ENCODE assay signal across 13 cellular contexts in the genomic region with DNA sequence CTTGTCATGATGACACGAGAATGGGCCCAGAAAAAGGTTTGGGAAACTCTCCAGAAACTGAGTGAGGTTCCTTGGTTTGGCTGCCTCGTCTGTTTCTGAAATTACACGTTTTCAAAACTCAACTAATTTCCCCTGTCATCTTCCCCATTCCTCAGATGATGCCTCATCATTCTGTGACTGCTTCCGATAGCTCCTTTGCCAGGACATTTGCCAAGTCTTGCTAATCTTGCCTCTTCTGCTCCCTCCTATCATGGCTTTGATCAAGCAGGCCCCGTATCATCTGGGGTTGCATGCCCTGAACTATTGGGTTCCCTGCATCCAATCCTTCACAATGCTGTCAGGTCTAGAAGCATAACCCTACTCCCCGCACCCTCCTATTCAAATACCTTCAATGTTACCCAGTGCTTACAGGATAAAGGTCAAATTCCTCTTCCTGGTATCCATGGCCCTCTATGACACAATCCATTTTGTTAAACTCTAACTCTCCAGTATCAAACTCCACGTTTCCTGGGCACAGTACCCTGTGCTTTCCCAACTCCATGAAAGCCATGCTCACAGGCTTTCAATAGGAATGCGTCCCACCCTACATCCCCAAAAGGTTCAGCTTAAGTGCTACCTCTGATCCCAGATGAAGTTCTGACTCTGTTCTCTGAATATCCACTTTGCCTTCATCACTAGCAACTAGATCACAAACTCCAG. TPM values are rescaled to one million over a fixed set of nuclear protein-coding genes. Genes with fewer than 3 reads are reported as not detected.
DNase-seq lines count a peak whose midpoint lies in the region; ATAC-seq and TF ChIP-seq lines count a peak whose summit lies in the region.
"Had no signal": no experiment of that assay in that cellular context is flagged by ENCODE, and none has a peak within 500 bp of the region (broad histone marks: within the 10 kb centered on the region; RNA-seq: fewer than 3 reads in every experiment).

No MANE protein-coding gene starts in this region.

- H3K4me1 ChIP-seq in spleen: no peaks in the 10 kb centered on the region
- H3K4me1 ChIP-seq: thyroid gland had no signal

- 72 to 91% (median 76%) methylated on average over 8 of the region's 8 CpGs for WGBS in spleen, 5 donors

- H3K27me3 Mint-ChIP-seq in T-helper 17 cell: no peaks in the 10 kb centered on the region

- intact Hi-C loops in spleen (cut with DNase I; ENCODE audit: low total_unique reads): no loop called here

- H3K36me3 Mint-ChIP-seq in T-helper 17 cell (ENCODE audit: low read depth): peaks cover 14% of the 10 kb centered on the region

- peaks cover 4% of the 10 kb centered on the region for H3K4me1 Mint-ChIP-seq in T-helper 17 cell

- no peak overlapping the region for H3K4me3 ChIP-seq in fibroblast of mammary gland (ENCODE audit: control insufficient read depth, low read depth, low read length)
- no peak overlapping the region for H3K4me3 ChIP-seq in spleen
- H3K4me3 ChIP-seq: skin epidermis, thyroid gland had no signal

- no peak for TF ChIP-seq POLR2A in spleen (IDR thresholded peaks at IDR 0.05)

- no peak overlapping the region for H3K4me3 Mint-ChIP-seq in T-helper 17 cell

- ATAC-seq in T-helper 17 cell: no peak

- DNase-seq in GM03348 (ENCODE audit: low spot score) (peak; percentile 74), T-helper 17 cell (no peak), fibroblast of mammary gland (ENCODE audit: low read depth) (peak; percentile 96), non-pigmented ciliary epithelial cell (ENCODE audit: low read depth) (peak; percentile 51), activated T-cell treated with anti-CD3 and anti-CD28 coated beads for 4 hours (no peak), OCI-M1 (lab: John Stamatoyannopoulos, UW) (no peak), spleen (no peak)
- DNase-seq in stimulated activated naive CD4-positive, alpha-beta T cell treated with Interleukin-2 at 50 U/mL for 16 hours (lab: John Stamatoyannopoulos, UW): no peak
- DNase-seq: activated gamma-delta T cell, GOT3, hypothalamus, thyroid gland had no signal

- H3K9me3 ChIP-seq in T-helper 17 cell (ENCODE audit: control insufficient read depth, low read length, poor library complexity, severe bottlenecking) (no peaks in the 10 kb centered on the region), spleen (no peaks in the 10 kb centered on the region)
- H3K9me3 ChIP-seq: thyroid gland had no signal

- no peaks in the 10 kb centered on the region for H3K27me3 ChIP-seq in spleen (replicated peaks in 1 of 7)
- H3K27me3 ChIP-seq: thyroid gland had no signal

- H3K36me3 ChIP-seq in spleen: peaks cover 7 to 80% (median 68%) of the 10 kb centered on the region in 6 donors

- TF ChIP-seq CTCF in fibroblast of mammary gland (conservative IDR thresholded peaks at IDR 0.05; ENCODE audit: control insufficient read depth, insufficient read depth, low read depth, low read length) (no peak), spleen (IDR thresholded peaks at IDR 0.05 in 8 of 11, conservative IDR thresholded peaks at IDR 0.05 in 3 of 11) (no peak)

- H3K27ac Mint-ChIP-seq in T-helper 17 cell: peak overlapping the region; percentile 27

- H3K27ac ChIP-seq in spleen: peak overlapping the region in 2 of 8 donors; percentile 7 to 17
- H3K27ac ChIP-seq: thyroid gland had no signal

RNA-seq across cellular contexts. Expression of a gene that starts 22.2 kb away (rescaled TPM):
- total RNA-seq in T-helper 17 cell: not detected
- total RNA-seq in spleen: 1 to 10 TPM; 3.2 to 5.6 (median 4.3) TPM
- polyA plus RNA-seq in spleen: 1 to 10 TPM in 2 of 3 donors, under 1 TPM in 1; 0.98 to 2.3 (median 1.7) TPM

RNA-seq across cellular contexts. Expression of a gene that starts 35.8 kb away (rescaled TPM):
- total RNA-seq in T-helper 17 cell (100 to 1,000 TPM in 1 of 2 donors, 10 to 100 TPM in 1; 88.8 to 103 TPM), spleen (10 to 100 TPM; 77.6 to 94.7 (median 87.6) TPM)
- polyA plus RNA-seq in spleen: 10 to 100 TPM; 36.9 to 66.4 (median 62.4) TPM

Comparison
In these comparisons a context has a peak if more than half of its experiments do, and no peak if none do; other contexts are left out.
1. DNase-seq: peak in GM03348 (single experiment), fibroblast of mammary gland (single experiment) and non-pigmented ciliary epithelial cell (single experiment); none in T-helper 17 cell (0 of 3), activated T-cell treated with anti-CD3 and anti-CD28 coated beads for 4 hours (single experiment), OCI-M1 (single experiment), spleen (single experiment) and stimulated activated naive CD4-positive, alpha-beta T cell treated with Interleukin-2 at 50 U/mL for 16 hours (single experiment).
2. RNA of a gene that starts 22.2 kb away (total RNA-seq): 3.2 to 5.6 TPM in spleen; not detected in T-helper 17 cell; every median in the first group is over 4 times any median in the second.